Comparison of ENCODE assay signal across 28 cellular contexts in genomic region chr12:69544087-69544486, GRCh38.
"Had no signal": no experiment of that assay in that cellular context is flagged by ENCODE, and none has a peak within 500 bp of the region (broad histone marks: within the 10 kb centered on the region; RNA-seq: fewer than 3 reads in every experiment).

No MANE protein-coding gene starts in this region.

- H3K36me3 ChIP-seq: cardiac muscle cell, colonic mucosa had no signal

- H3K9me3 ChIP-seq: colonic mucosa had no signal

- H3K27me3 ChIP-seq: ascending aorta, cardiac muscle cell, colonic mucosa had no signal

- H3K4me3 ChIP-seq: ascending aorta, cardiac muscle cell, colonic mucosa had no signal

- ATAC-seq: activated CD8-positive, alpha-beta T cell treated with anti-CD3 and anti-CD28 coated beads for 36 hours; activated naive CD8-positive, alpha-beta T cell treated with anti-CD3 and anti-CD28 coated beads, Interleukin-2, amount 50 U/mL, for 24 hours; activated T-cell treated with anti-CD3 and anti-CD28 coated beads, Interleukin-2, amount 50 U/mL, for 4 hours; activated T-cell treated with anti-CD3 and anti-CD28 coated beads, Interleukin-2, amount 50 U/mL, for 72 hours; T-helper 17 cell had no signal

- H3K4me1 ChIP-seq: ascending aorta, colonic mucosa had no signal

- H3K27ac ChIP-seq: ascending aorta, cardiac muscle cell, colonic mucosa, VCaP had no signal

- DNase-seq: activated B cell treated with CpG ODN at 0.5 μM for 24 hours; activated CD4-positive, alpha-beta T cell treated with anti-CD3 and anti-CD28 coated beads, Interleukin-2, amount 10 ng/mL, durations not matched to agents 24 days and 14 days; activated CD4-positive, alpha-beta T cell treated with anti-CD3 and anti-CD28 coated beads, Interleukin-2, amount 50 U/mL, for 1 hour; activated CD4-positive, alpha-beta T cell treated with anti-CD3 and anti-CD28 coated beads, Interleukin-2, amount 50 U/mL, for 4 hours; activated CD4-positive, CD25-positive, alpha-beta regulatory T cell treated with anti-CD3 and anti-CD28 coated beads, Interleukin-2, amount 50 U/mL, for 72 hours; activated CD8-positive, alpha-beta memory T cell treated with anti-CD3 and anti-CD28 coated beads, Interleukin-2, amount 50 U/mL, for 4 hours; activated CD8-positive, alpha-beta T cell treated with anti-CD3 and anti-CD28 coated beads for 36 hours; activated effector memory CD4-positive, alpha-beta T cell treated with Interleukin-2 at 50 U/mL for 16 hours; activated gamma-delta T cell; activated naive CD4-positive, alpha-beta T cell treated with anti-CD3 and anti-CD28 coated beads, Interleukin-2, amount 10 ng/mL, durations not matched to agents 7 days and 5 days; activated naive CD4-positive, alpha-beta T cell treated with Interleukin-2 at 50 U/mL for 16 hours; activated naive CD8-positive, alpha-beta T cell treated with anti-CD3 and anti-CD28 coated beads, Interleukin-2, amount 10 ng/mL, durations not matched to agents 7 days and 5 days; activated naive CD8-positive, alpha-beta T cell treated with anti-CD3 and anti-CD28 coated beads, Interleukin-2, amount 50 U/mL, for 24 hours; activated T-cell treated with anti-CD3 and anti-CD28 coated beads for 4 hours; activated T-cell treated with anti-CD3 and anti-CD28 coated beads, Interleukin-2, amount 50 U/mL, for 1 hour; activated T-cell treated with anti-CD3 and anti-CD28 coated beads, Interleukin-2, amount 50 U/mL, for 4 hours; amygdala; anterior cingulate cortex; caudate nucleus; cerebellar nuclear complex; colonic mucosa; T-helper 17 cell had no signal

- FAIRE-seq: bronchial epithelial cell, TTC549 had no signal
